ENCODE assay signal across 8 cellular contexts in genomic region chr2:25877431-25878360, GRCh38. TPM values are rescaled to one million over a fixed set of nuclear protein-coding genes. Genes with fewer than 3 reads are reported as not detected.
DNase-seq lines count a peak whose midpoint lies in the region; ATAC-seq and TF ChIP-seq lines count a peak whose summit lies in the region.

No MANE protein-coding gene starts in this region.

- no peaks in the 10 kb centered on the region for H3K27me3 ChIP-seq in OCI-LY3 (ENCODE audit: low read depth, low read length)
- H3K27me3 ChIP-seq in esophagus squamous epithelium: peaks cover 0 to 5% (median 0%) of the 10 kb centered on the region in 4 donors

- peaks cover 53% of the 10 kb centered on the region for H3K79me2 ChIP-seq in OCI-LY3 (ENCODE audit: low read length)

- H3K36me3 ChIP-seq in OCI-LY3 (replicated peaks; ENCODE audit: low read depth, low read length) (peaks cover 2% of the 10 kb centered on the region), esophagus squamous epithelium (peaks cover 0 to 12% (median 0%) of the 10 kb centered on the region in 3 donors)

- intact Hi-C loops in esophagus squamous epithelium (cut with DNase I): no loop called here

- ATAC-seq in GM21360 (IDR thresholded peaks at IDR 0.05; ENCODE audit: unreplicated experiment) (peak; percentile 44), naive B cell (ENCODE audit: low read depth in 2 of 2) (peak; percentile 34 to 38)
- peak; percentile 29 to 36 for ATAC-seq in activated T-cell treated with anti-CD3 and anti-CD28 coated beads, Interleukin-2, amount 50 U/mL, for 4 hours
- ATAC-seq in stimulated activated effector memory CD8-positive, alpha-beta T cell treated with anti-CD3 and anti-CD28 coated beads, Interleukin-12 subunit alpha, Interleukin-12 subunit beta, amount 100 ng/mL, for 72 hours: peak; percentile 60

- H2AFZ ChIP-seq in OCI-LY3 (ENCODE audit: low read depth, low read length): peak overlapping the region; percentile 76

- H3K4me1 Mint-ChIP-seq in activated T-cell treated with anti-CD3 and anti-CD28 coated beads, Interleukin-2, amount 50 U/mL, for 4 hours (ENCODE audit: low read depth): peaks cover 45% of the 10 kb centered on the region
- H3K4me1 Mint-ChIP-seq in naive B cell: peaks cover 10 to 40% (median 34%) of the 10 kb centered on the region in 3 donors
- peaks cover 55% of the 10 kb centered on the region for H3K4me1 Mint-ChIP-seq in stimulated activated effector memory CD8-positive, alpha-beta T cell treated with anti-CD3 and anti-CD28 coated beads, Interleukin-12 subunit alpha, Interleukin-12 subunit beta, amount 100 ng/mL, for 72 hours

- H3K27me3 Mint-ChIP-seq in activated T-cell treated with anti-CD3 and anti-CD28 coated beads, Interleukin-2, amount 50 U/mL, for 4 hours (ENCODE audit: low read depth): no peaks in the 10 kb centered on the region
- peaks cover 0 to 5% (median 0%) of the 10 kb centered on the region in 3 donors for H3K27me3 Mint-ChIP-seq in naive B cell

- DNase-seq in CMK (ENCODE audit: low read depth) (peak; percentile 50), HUDEP-2 (lab: John Stamatoyannopoulos, UW; ENCODE audit: unreplicated experiment in 76 of 76) (peak in 67 of 76 experiments; percentile 5 to 85 (median 46)), esophagus squamous epithelium (lab: John Stamatoyannopoulos, UW) (no peak), naive B cell (peak; percentile 65)
- peak; percentile 33 for DNase-seq in activated T-cell treated with anti-CD3 and anti-CD28 coated beads, Interleukin-2, amount 50 U/mL, for 4 hours
- DNase-seq in stimulated activated effector memory CD8-positive, alpha-beta T cell treated with anti-CD3 and anti-CD28 coated beads, Interleukin-12 subunit alpha, Interleukin-12 subunit beta, amount 100 ng/mL, for 72 hours (ENCODE audit: low spot score in 2 of 2): peak; percentile 25 to 79

- H3K4me2 ChIP-seq in OCI-LY3 (ENCODE audit: low read length): peak overlapping the region; percentile 95

- H3K27ac ChIP-seq in OCI-LY3 (ENCODE audit: low read length): peak overlapping the region; percentile 72
- H3K27ac ChIP-seq in esophagus squamous epithelium: peak overlapping the region; percentile 88 to 99 (median 96)

- peak overlapping the region; percentile 94 for H3K4me3 Mint-ChIP-seq in activated T-cell treated with anti-CD3 and anti-CD28 coated beads, Interleukin-2, amount 50 U/mL, for 4 hours
- H3K4me3 Mint-ChIP-seq in naive B cell: peak overlapping the region; percentile 92 to 99 (median 98)
- peak overlapping the region; percentile 96 for H3K4me3 Mint-ChIP-seq in stimulated activated effector memory CD8-positive, alpha-beta T cell treated with anti-CD3 and anti-CD28 coated beads, Interleukin-12 subunit alpha, Interleukin-12 subunit beta, amount 100 ng/mL, for 72 hours

- no peak for TF ChIP-seq CTCF in OCI-LY3 (IDR thresholded peaks at IDR 0.05; ENCODE audit: low read depth, low read length)
- no peak for TF ChIP-seq CTCF in esophagus squamous epithelium (IDR thresholded peaks at IDR 0.05)

- H3K27ac Mint-ChIP-seq in naive B cell: peak overlapping the region; percentile 93 to 99 (median 98)
- peak overlapping the region; percentile 94 for H3K27ac Mint-ChIP-seq in stimulated activated effector memory CD8-positive, alpha-beta T cell treated with anti-CD3 and anti-CD28 coated beads, Interleukin-12 subunit alpha, Interleukin-12 subunit beta, amount 100 ng/mL, for 72 hours

- 0% methylated on average over 31 to 32 of the region's 64 CpGs for WGBS in esophagus squamous epithelium, 2 donors

- H3K9ac ChIP-seq in OCI-LY3 (ENCODE audit: low read length): peak overlapping the region; percentile 94

- H4K20me1 ChIP-seq in OCI-LY3 (ENCODE audit: insufficient read depth, low read length): peaks cover 11% of the 10 kb centered on the region

- H3K9me3 ChIP-seq in OCI-LY3 (ENCODE audit: insufficient read depth, low read length) (no peaks in the 10 kb centered on the region), esophagus squamous epithelium (no peaks in the 10 kb centered on the region)

- H3K36me3 Mint-ChIP-seq in activated T-cell treated with anti-CD3 and anti-CD28 coated beads, Interleukin-2, amount 50 U/mL, for 4 hours (ENCODE audit: insufficient read depth): peaks cover 6% of the 10 kb centered on the region
- peaks cover 4 to 12% of the 10 kb centered on the region in 2 donors for H3K36me3 Mint-ChIP-seq in naive B cell
- H3K36me3 Mint-ChIP-seq in stimulated activated effector memory CD8-positive, alpha-beta T cell treated with anti-CD3 and anti-CD28 coated beads, Interleukin-12 subunit alpha, Interleukin-12 subunit beta, amount 100 ng/mL, for 72 hours: peaks cover 42% of the 10 kb centered on the region

- H3K9me3 Mint-ChIP-seq in activated T-cell treated with anti-CD3 and anti-CD28 coated beads, Interleukin-2, amount 50 U/mL, for 4 hours: no peaks in the 10 kb centered on the region
- no peaks in the 10 kb centered on the region for H3K9me3 Mint-ChIP-seq in naive B cell
- H3K9me3 Mint-ChIP-seq in stimulated activated effector memory CD8-positive, alpha-beta T cell treated with anti-CD3 and anti-CD28 coated beads, Interleukin-12 subunit alpha, Interleukin-12 subunit beta, amount 100 ng/mL, for 72 hours: no peaks in the 10 kb centered on the region

- TF ChIP-seq POLR2A in esophagus squamous epithelium (IDR thresholded peaks at IDR 0.05): peak in 1 of 4 donors; percentile 47

- peaks cover 14% of the 10 kb centered on the region for H3K4me1 ChIP-seq in OCI-LY3 (ENCODE audit: low read length)
- peaks cover 0 to 30% (median 16%) of the 10 kb centered on the region in 3 donors for H3K4me1 ChIP-seq in esophagus squamous epithelium

- H3K4me3 ChIP-seq in OCI-LY3 (ENCODE audit: low read length): peak overlapping the region; percentile 94
- H3K4me3 ChIP-seq in esophagus squamous epithelium: peak overlapping the region; percentile 64 to 99 (median 96)

RNA-seq across cellular contexts. Expression of gene ASXL2, which starts 0.6 kb away (rescaled TPM):
- 10 to 100 TPM; 27.2 to 38.5 (median 37.5) TPM for total RNA-seq in activated T-cell treated with anti-CD3 and anti-CD28 coated beads, Interleukin-2, amount 50 U/mL, for 4 hours
- 10 to 100 TPM; 15.3 to 17.5 (median 16.3) TPM for total RNA-seq in esophagus squamous epithelium
- polyA plus RNA-seq in naive B cell (ENCODE audit: low read depth in 6 of 6): 10 to 100 TPM in 3 of 6 donors, 1 to 10 TPM in 3; 2.6 to 13.8 (median 8.9) TPM
